In genomic region chr11:62737196-62737595, GRCh38 we compare ENCODE assay signal across 33 cellular contexts. TPM values are rescaled to one million over a fixed set of nuclear protein-coding genes. Genes with fewer than 3 reads are reported as not detected.
"Had no signal": no experiment of that assay in that cellular context is flagged by ENCODE, and none has a peak within 500 bp of the region (broad histone marks: within the 10 kb centered on the region; RNA-seq: fewer than 3 reads in every experiment).

No MANE protein-coding gene starts in this region.

- H3K27ac Mint-ChIP-seq: dendritic cell treated with granulocyte-macrophage colony-stimulating factor and Interleukin-4, amounts not matched to agents 40 ng/mL and 50 ng/mL, for 4 days; endodermal cell; mesothelial cell of epicardium; naive B cell had no signal

- H3K27me3 Mint-ChIP-seq: dendritic cell treated with granulocyte-macrophage colony-stimulating factor and Interleukin-4, amounts not matched to agents 40 ng/mL and 50 ng/mL, for 4 days; effector memory CD8-positive, alpha-beta T cell; naive B cell had no signal

- H3K9me3 ChIP-seq: colonic mucosa, esophagus squamous epithelium, gastrocnemius medialis, heart right ventricle, left lung, lower lobe of right lung, mucosa of descending colon had no signal

- H3K4me1 ChIP-seq: colonic mucosa, gastrocnemius medialis had no signal

- H3K27ac ChIP-seq: colonic mucosa, epithelial cell of prostate, esophagus squamous epithelium, gastrocnemius medialis, heart right ventricle, left lung, lower lobe of right lung had no signal

- H3K9me3 Mint-ChIP-seq: dendritic cell treated with granulocyte-macrophage colony-stimulating factor and Interleukin-4, amounts not matched to agents 40 ng/mL and 50 ng/mL, for 4 days; effector memory CD8-positive, alpha-beta T cell; endodermal cell; mesothelial cell of epicardium; naive B cell had no signal

- H3K4me3 ChIP-seq: colonic mucosa, esophagus squamous epithelium, gastrocnemius medialis, heart right ventricle, left lung, lower lobe of right lung, mucosa of descending colon had no signal

- DNase-seq: colonic mucosa; cortex of kidney; effector CD8-positive, alpha-beta T cell; effector memory CD8-positive, alpha-beta T cell; endodermal cell; erythroblast; esophagus squamous epithelium; foreskin fibroblast; foreskin melanocyte; gastrocnemius medialis; glutamatergic neuron; head of caudate nucleus; heart right ventricle; hippocampal formation; left cardiac atrium; left lung; left ventricle myocardium superior; lower lobe of right lung; mesenchymal stem cell; mucosa of descending colon; naive B cell had no signal

- ATAC-seq: effector memory CD8-positive, alpha-beta T cell; esophagus mucosa; gastrocnemius medialis; heart right ventricle; left cardiac atrium; left lung; left ventricle myocardium superior; lower lobe of right lung; mucosa of descending colon had no signal

- H3K4me1 Mint-ChIP-seq: endodermal cell, mesothelial cell of epicardium had no signal

- H3K4me3 Mint-ChIP-seq: dendritic cell treated with granulocyte-macrophage colony-stimulating factor and Interleukin-4, amounts not matched to agents 40 ng/mL and 50 ng/mL, for 4 days; effector memory CD8-positive, alpha-beta T cell; endodermal cell; mesothelial cell of epicardium had no signal

- H3K27me3 ChIP-seq: colonic mucosa, esophagus squamous epithelium, gastrocnemius medialis, heart right ventricle, left lung had no signal

RNA-seq across cellular contexts. Expression of gene GNG3, which starts 29.7 kb away (rescaled TPM):
- total RNA-seq: dermis microvascular lymphatic vessel endothelial cell, esophagus mucosa, esophagus squamous epithelium, gastrocnemius medialis, glomerular endothelial cell, kidney epithelial cell, left cardiac atrium, left ventricle myocardium superior, lower leg skin, lower lobe of right lung, lung microvascular endothelial cell, mesenteric fat pad, myocyte had no signal
- polyA plus RNA-seq: keratinocyte had no signal
